Comparison of ENCODE assay signal across 6 cellular contexts in the genomic region with DNA sequence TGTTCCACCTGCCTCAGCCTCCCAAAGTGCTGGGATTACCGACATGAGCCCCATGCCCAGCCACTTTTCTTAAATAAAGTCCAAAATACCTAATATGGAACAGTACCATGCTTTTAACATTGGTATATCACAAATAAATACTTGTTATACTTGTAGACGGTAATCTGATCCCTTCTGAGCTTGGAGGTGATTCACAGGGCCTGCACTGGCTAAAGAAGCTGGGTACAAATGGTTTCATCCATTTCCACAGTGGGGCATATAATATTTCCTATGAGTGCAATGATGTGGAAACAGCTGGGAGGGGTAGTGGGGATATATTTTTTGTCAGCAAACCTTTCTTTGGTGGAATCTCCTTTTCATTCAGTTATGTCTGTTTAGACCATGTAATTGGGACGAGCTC.
"Had no signal": no experiment of that assay in that cellular context is flagged by ENCODE, and none has a peak within 500 bp of the region (broad histone marks: within the 10 kb centered on the region; RNA-seq: fewer than 3 reads in every experiment).

No MANE protein-coding gene starts in this region.

- H3K4me3 ChIP-seq: GM23338, K562 had no signal

- H3K4me2 ChIP-seq: GM23338 had no signal

- H3K27ac ChIP-seq: HL-60 had no signal

- H2AFZ ChIP-seq: GM23338 had no signal

- DNase-seq: H9, HCEC 1CT, HFFc6 had no signal

- ATAC-seq: GM23338 had no signal
